ENCODE assay signal across 7 cellular contexts in genomic region chr16:28292731-28293588, GRCh38.
A peak's percentile ranks its signal among the peaks of the same experiment; 100 is the strongest.
DNase-seq lines count a peak whose midpoint lies in the region; ATAC-seq lines count a peak whose summit lies in the region.

No MANE protein-coding gene starts in this region.

- peak; percentile 67 for DNase-seq in NCI-H128 (lab: John Stamatoyannopoulos, UW; ENCODE audit: unreplicated experiment)
- DNase-seq in activated naive CD4-positive, alpha-beta T cell treated with anti-CD3 and anti-CD28 coated beads, Interleukin-2, amount 10 ng/mL, durations not matched to agents 7 days and 5 days = peak; percentile 52
- DNase-seq in iPS-NIHi7 (ENCODE audit: extremely low spot score) = peak; percentile 85
- DNase-seq in stimulated activated naive CD8-positive, alpha-beta T cell treated with anti-CD3 and anti-CD28 coated beads, Interleukin-15, amount 100 ng/mL, for 72 hours = peak in 1 of 2 donors; percentile 33

- H3K27me3 Mint-ChIP-seq in activated naive CD4-positive, alpha-beta T cell treated with anti-CD3 and anti-CD28 coated beads, Interleukin-2, amount 10 ng/mL, durations not matched to agents 7 days and 5 days = peaks cover 60% of the 10 kb centered on the region
- H3K27me3 Mint-ChIP-seq in stimulated activated naive CD8-positive, alpha-beta T cell treated with anti-CD3 and anti-CD28 coated beads, Interleukin-15, amount 100 ng/mL, for 72 hours = no peaks in the 10 kb centered on the region

- peak overlapping the region; percentile 84 for H3K4me3 Mint-ChIP-seq in activated naive CD4-positive, alpha-beta T cell treated with anti-CD3 and anti-CD28 coated beads, Interleukin-2, amount 10 ng/mL, durations not matched to agents 7 days and 5 days
- H3K4me3 Mint-ChIP-seq in stimulated activated naive CD8-positive, alpha-beta T cell treated with anti-CD3 and anti-CD28 coated beads, Interleukin-15, amount 100 ng/mL, for 72 hours = peak overlapping the region; percentile 87 to 90

- peaks cover 11% of the 10 kb centered on the region for H3K36me3 Mint-ChIP-seq in activated naive CD4-positive, alpha-beta T cell treated with anti-CD3 and anti-CD28 coated beads, Interleukin-2, amount 10 ng/mL, durations not matched to agents 7 days and 5 days

- ATAC-seq in GM19035 (IDR thresholded peaks at IDR 0.05; ENCODE audit: unreplicated experiment) (peak; percentile 12), GM21526 (IDR thresholded peaks at IDR 0.05; ENCODE audit: low FRiP score, unreplicated experiment) (no peak), HG02852 (IDR thresholded peaks at IDR 0.05; ENCODE audit: unreplicated experiment) (no peak)
- ATAC-seq in stimulated activated naive CD8-positive, alpha-beta T cell treated with anti-CD3 and anti-CD28 coated beads, Interleukin-15, amount 100 ng/mL, for 72 hours = no peak

- CTCF ChIA-PET in activated naive CD4-positive, alpha-beta T cell treated with anti-CD3 and anti-CD28 coated beads, Interleukin-2, amount 10 ng/mL, durations not matched to agents 7 days and 5 days (lab: Charles Lee) = interaction anchor here (1.0 to 2.5 kb wide), 3 partner anchors 15 to 34 kb away, joined by 3 to 11 read pairs (median 6); no protein-coding TSS in a partner anchor

- peak overlapping the region; percentile 64 for H3K27ac Mint-ChIP-seq in activated naive CD4-positive, alpha-beta T cell treated with anti-CD3 and anti-CD28 coated beads, Interleukin-2, amount 10 ng/mL, durations not matched to agents 7 days and 5 days
- H3K27ac Mint-ChIP-seq in stimulated activated naive CD8-positive, alpha-beta T cell treated with anti-CD3 and anti-CD28 coated beads, Interleukin-15, amount 100 ng/mL, for 72 hours = peak overlapping the region; percentile 72 to 75

- peaks cover 72% of the 10 kb centered on the region for H3K4me1 Mint-ChIP-seq in activated naive CD4-positive, alpha-beta T cell treated with anti-CD3 and anti-CD28 coated beads, Interleukin-2, amount 10 ng/mL, durations not matched to agents 7 days and 5 days
- H3K4me1 Mint-ChIP-seq in stimulated activated naive CD8-positive, alpha-beta T cell treated with anti-CD3 and anti-CD28 coated beads, Interleukin-15, amount 100 ng/mL, for 72 hours = peaks cover 75% of the 10 kb centered on the region

- H3K9me3 Mint-ChIP-seq in activated naive CD4-positive, alpha-beta T cell treated with anti-CD3 and anti-CD28 coated beads, Interleukin-2, amount 10 ng/mL, durations not matched to agents 7 days and 5 days = no peaks in the 10 kb centered on the region
- H3K9me3 Mint-ChIP-seq in stimulated activated naive CD8-positive, alpha-beta T cell treated with anti-CD3 and anti-CD28 coated beads, Interleukin-15, amount 100 ng/mL, for 72 hours = no peaks in the 10 kb centered on the region
